16 cellular contexts compared by ENCODE assay signal in the genomic region with DNA sequence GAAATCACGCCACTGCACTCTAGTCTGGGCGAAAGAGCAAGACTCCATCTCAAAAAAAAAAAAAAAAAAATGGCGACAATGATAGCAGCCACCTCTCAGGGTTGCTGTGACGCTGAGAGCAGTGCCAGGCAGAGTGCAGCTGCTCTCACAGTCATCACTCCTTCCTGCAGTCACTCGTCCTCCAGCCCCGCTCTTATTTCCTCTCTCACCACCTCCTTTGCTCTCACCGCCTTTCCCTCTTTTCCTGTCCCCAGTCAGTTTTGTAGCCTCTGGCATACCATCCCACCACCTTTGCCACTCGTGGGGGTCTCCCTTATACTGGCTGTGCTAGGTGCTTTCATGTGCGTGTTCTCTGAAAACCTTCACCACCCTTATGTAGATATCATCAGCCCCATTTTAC. TPM values are rescaled to one million over a fixed set of nuclear protein-coding genes. Genes with fewer than 3 reads are reported as not detected.
DNase-seq lines count a peak whose midpoint lies in the region; ATAC-seq and TF ChIP-seq lines count a peak whose summit lies in the region.
"Had no signal": no experiment of that assay in that cellular context is flagged by ENCODE, and none has a peak within 500 bp of the region (broad histone marks: within the 10 kb centered on the region; RNA-seq: fewer than 3 reads in every experiment).

No MANE protein-coding gene starts in this region.

- no peak overlapping the region for H2AFZ ChIP-seq in neural progenitor cell (replicated peaks)

- TF ChIP-seq CTCF in neural progenitor cell (IDR thresholded peaks at IDR 0.05): no peak

- H3K36me3 ChIP-seq in neural progenitor cell: no peaks in the 10 kb centered on the region

- peak overlapping the region; percentile 54 for H3K27ac Mint-ChIP-seq in activated CD4-positive, alpha-beta T cell treated with anti-CD3 and anti-CD28 coated beads, Interleukin-2, amount 10 ng/mL, durations not matched to agents 24 days and 14 days
- peak overlapping the region; percentile 77 for H3K27ac Mint-ChIP-seq in central memory CD8-positive, alpha-beta T cell (ENCODE audit: low read depth)
- H3K27ac Mint-ChIP-seq in neural progenitor cell: peak overlapping the region; percentile 11
- H3K27ac Mint-ChIP-seq: activated CD4-positive, alpha-beta memory T cell treated with anti-CD3 and anti-CD28 coated beads for 36 hours; activated naive CD8-positive, alpha-beta T cell treated with anti-CD3 and anti-CD28 coated beads, Interleukin-2, amount 50 U/mL, for 24 hours had no signal

- H3K36me3 Mint-ChIP-seq in activated CD4-positive, alpha-beta T cell treated with anti-CD3 and anti-CD28 coated beads, Interleukin-2, amount 10 ng/mL, durations not matched to agents 24 days and 14 days (ENCODE audit: low read depth): peaks cover 26% of the 10 kb centered on the region
- H3K36me3 Mint-ChIP-seq in central memory CD8-positive, alpha-beta T cell (ENCODE audit: insufficient read depth): peaks cover 21% of the 10 kb centered on the region
- peaks cover 6% of the 10 kb centered on the region for H3K36me3 Mint-ChIP-seq in neural progenitor cell

- no peaks in the 10 kb centered on the region for H3K9me3 ChIP-seq in neural progenitor cell (ENCODE audit: low read depth)
- H3K9me3 ChIP-seq: A549, left lung had no signal

- no peaks in the 10 kb centered on the region for H3K27me3 ChIP-seq in neural progenitor cell
- H3K27me3 ChIP-seq: left lung had no signal

- peaks cover 8% of the 10 kb centered on the region for H3F3A ChIP-seq in neural progenitor cell (ENCODE audit: low read depth)

- intact Hi-C loops in activated CD4-positive, alpha-beta T cell treated with anti-CD3 and anti-CD28 coated beads, Interleukin-2, amount 10 ng/mL, durations not matched to agents 24 days and 14 days (cut with micrococcal nuclease): no loop called here

- H3K4me3 ChIP-seq in neural progenitor cell: no peak overlapping the region
- H3K4me3 ChIP-seq: A549, left lung had no signal

- H3K79me2 ChIP-seq in neural progenitor cell (ENCODE audit: low read depth): no peaks in the 10 kb centered on the region

- H4K20me1 ChIP-seq in neural progenitor cell (ENCODE audit: low read depth): peaks cover 22% of the 10 kb centered on the region

- H3K4me1 ChIP-seq in neural progenitor cell: peaks cover 24% of the 10 kb centered on the region

- no peak overlapping the region for H3K9ac ChIP-seq in neural progenitor cell

- DNase-seq in activated CD4-positive, alpha-beta T cell treated with anti-CD3 and anti-CD28 coated beads, Interleukin-2, amount 10 ng/mL, durations not matched to agents 24 days and 14 days: no peak
- no peak for DNase-seq in activated CD4-positive, alpha-beta T cell treated with anti-CD3 and anti-CD28 coated beads for 48 hours
- DNase-seq in central memory CD8-positive, alpha-beta T cell (ENCODE audit: low spot score in 2 of 2): no peak
- DNase-seq in neural progenitor cell (ENCODE audit: low spot score): no peak
- DNase-seq in epidermal melanocyte (ENCODE audit: insufficient read length, low spot score): no peak
- no peak for DNase-seq in HuH-7.5 (ENCODE audit: low spot score)
- DNase-seq: activated CD4-positive, alpha-beta memory T cell treated with anti-CD3 and anti-CD28 coated beads for 36 hours; activated naive CD8-positive, alpha-beta T cell treated with anti-CD3 and anti-CD28 coated beads, Interleukin-2, amount 50 U/mL, for 24 hours; Calu3; GOT3; NCI-H524 treated with DMSO at 0.1 percent for 48 hours had no signal

- peaks cover 13% of the 10 kb centered on the region for H3K4me1 Mint-ChIP-seq in activated CD4-positive, alpha-beta T cell treated with anti-CD3 and anti-CD28 coated beads, Interleukin-2, amount 10 ng/mL, durations not matched to agents 24 days and 14 days
- peaks cover 29% of the 10 kb centered on the region for H3K4me1 Mint-ChIP-seq in central memory CD8-positive, alpha-beta T cell
- peaks cover 27% of the 10 kb centered on the region for H3K4me1 Mint-ChIP-seq in neural progenitor cell

- H3K9me3 Mint-ChIP-seq in activated CD4-positive, alpha-beta T cell treated with anti-CD3 and anti-CD28 coated beads, Interleukin-2, amount 10 ng/mL, durations not matched to agents 24 days and 14 days: no peaks in the 10 kb centered on the region
- no peaks in the 10 kb centered on the region for H3K9me3 Mint-ChIP-seq in central memory CD8-positive, alpha-beta T cell
- no peaks in the 10 kb centered on the region for H3K9me3 Mint-ChIP-seq in neural progenitor cell
- H3K9me3 Mint-ChIP-seq: activated CD4-positive, alpha-beta memory T cell treated with anti-CD3 and anti-CD28 coated beads for 36 hours; activated naive CD8-positive, alpha-beta T cell treated with anti-CD3 and anti-CD28 coated beads, Interleukin-2, amount 50 U/mL, for 24 hours had no signal

- H3K27me3 Mint-ChIP-seq in activated CD4-positive, alpha-beta T cell treated with anti-CD3 and anti-CD28 coated beads, Interleukin-2, amount 10 ng/mL, durations not matched to agents 24 days and 14 days: no peaks in the 10 kb centered on the region
- H3K27me3 Mint-ChIP-seq in central memory CD8-positive, alpha-beta T cell: no peaks in the 10 kb centered on the region
- peaks cover 8% of the 10 kb centered on the region for H3K27me3 Mint-ChIP-seq in neural progenitor cell (ENCODE audit: insufficient read depth, low read depth)
- H3K27me3 Mint-ChIP-seq: activated CD4-positive, alpha-beta memory T cell treated with anti-CD3 and anti-CD28 coated beads for 36 hours; activated naive CD8-positive, alpha-beta T cell treated with anti-CD3 and anti-CD28 coated beads, Interleukin-2, amount 50 U/mL, for 24 hours had no signal

- peak; percentile 51 for ATAC-seq in HG03354 (IDR thresholded peaks at IDR 0.05; ENCODE audit: poor library complexity, severe bottlenecking, unreplicated experiment)
- ATAC-seq in central memory CD8-positive, alpha-beta T cell (replicated peaks; ENCODE audit: extremely low read depth, poor library complexity, severe bottlenecking): no peak
- ATAC-seq in HG03469 (IDR thresholded peaks at IDR 0.05; ENCODE audit: unreplicated experiment): no peak
- ATAC-seq: A549; activated naive CD8-positive, alpha-beta T cell treated with anti-CD3 and anti-CD28 coated beads, Interleukin-2, amount 50 U/mL, for 24 hours; esophagus mucosa; left lung had no signal

- H3K27ac ChIP-seq in neural progenitor cell: peak overlapping the region; percentile 13
- H3K27ac ChIP-seq: A549 had no signal

- no peak overlapping the region for H3K4me3 Mint-ChIP-seq in activated CD4-positive, alpha-beta T cell treated with anti-CD3 and anti-CD28 coated beads, Interleukin-2, amount 10 ng/mL, durations not matched to agents 24 days and 14 days
- no peak overlapping the region for H3K4me3 Mint-ChIP-seq in central memory CD8-positive, alpha-beta T cell
- H3K4me3 Mint-ChIP-seq in neural progenitor cell: no peak overlapping the region
- H3K4me3 Mint-ChIP-seq: activated CD4-positive, alpha-beta memory T cell treated with anti-CD3 and anti-CD28 coated beads for 36 hours; activated naive CD8-positive, alpha-beta T cell treated with anti-CD3 and anti-CD28 coated beads, Interleukin-2, amount 50 U/mL, for 24 hours had no signal

- H3K4me2 ChIP-seq in neural progenitor cell: no peak overlapping the region
- H3K4me2 ChIP-seq: A549 had no signal

RNA-seq across cellular contexts. Expression of a gene that starts 19.4 kb away (rescaled TPM):
- 12.3 and 13.3 TPM in 2 replicates for total RNA-seq in activated CD4-positive, alpha-beta T cell treated with anti-CD3 and anti-CD28 coated beads, Interleukin-2, amount 10 ng/mL, durations not matched to agents 24 days and 14 days
- total RNA-seq in neural progenitor cell (ENCODE audit: low replicate concordance): 13.0 and 17.9 TPM in 2 replicates

RNA-seq across cellular contexts. Expression of a gene that starts 32.2 kb away (rescaled TPM):
- total RNA-seq in activated CD4-positive, alpha-beta T cell treated with anti-CD3 and anti-CD28 coated beads, Interleukin-2, amount 10 ng/mL, durations not matched to agents 24 days and 14 days: 36.0 and 40.2 TPM in 2 replicates
- 18.6 and 20.7 TPM in 2 replicates for total RNA-seq in neural progenitor cell (ENCODE audit: low replicate concordance)

RNA-seq across cellular contexts. Expression of a gene that starts 53.2 kb away (rescaled TPM):
- total RNA-seq in activated CD4-positive, alpha-beta T cell treated with anti-CD3 and anti-CD28 coated beads, Interleukin-2, amount 10 ng/mL, durations not matched to agents 24 days and 14 days: 11.4 and 12.0 TPM in 2 replicates
- 4.6 and 5.3 TPM in 2 replicates for total RNA-seq in neural progenitor cell (ENCODE audit: low replicate concordance)

Comparison
In these comparisons a context has a peak if more than half of its experiments do, and no peak if none do; other contexts are left out.
1. H3K27ac Mint-ChIP-seq: peak in every context shown above with its lines; median percentile 77 in central memory CD8-positive, alpha-beta T cell; 54 in activated CD4-positive, alpha-beta T cell treated with anti-CD3 and anti-CD28 coated beads, Interleukin-2, amount 10 ng/mL, durations not matched to agents 24 days and 14 days; 11 in neural progenitor cell.